Comparison of ENCODE assay signal across 1 cellular context in the genomic region with DNA sequence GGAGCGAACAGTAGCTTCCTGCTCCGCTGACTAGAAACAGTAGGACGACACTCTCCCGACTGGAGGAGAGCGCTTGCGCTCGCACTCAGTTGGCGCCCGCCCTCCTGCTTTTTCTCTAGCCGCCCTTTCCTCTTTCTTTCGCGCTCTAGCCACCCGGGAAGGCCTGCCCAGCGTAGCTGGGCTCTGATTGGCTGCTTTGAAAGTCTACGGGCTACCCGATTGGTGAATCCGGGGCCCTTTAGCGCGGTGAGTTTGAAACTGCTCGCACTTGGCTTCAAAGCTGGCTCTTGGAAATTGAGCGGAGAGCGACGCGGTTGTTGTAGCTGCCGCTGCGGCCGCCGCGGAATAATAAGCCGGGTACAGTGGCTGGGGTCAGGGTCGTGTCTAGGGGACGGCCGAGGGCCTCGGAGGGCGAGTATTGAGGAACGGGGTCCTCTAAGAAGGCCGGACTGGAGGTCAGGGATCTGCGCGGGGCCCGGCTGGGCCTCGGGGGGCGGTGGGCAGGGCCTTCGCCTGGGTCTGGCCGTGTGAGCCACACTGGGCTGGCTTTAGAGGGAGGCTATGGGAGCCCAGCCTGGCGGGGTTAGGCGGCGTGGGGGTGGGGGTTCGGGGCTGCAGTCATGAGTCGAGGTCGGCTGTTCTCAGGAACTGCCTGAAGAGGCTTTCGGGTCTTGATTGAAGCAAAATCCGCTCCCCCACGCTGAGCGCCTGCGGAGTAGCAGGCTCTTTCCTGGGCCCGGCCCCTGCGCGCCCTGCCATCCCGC.
TF ChIP-seq lines count a peak whose summit lies in the region.

Gene CDK1 (plus strand): TSS at position 265 of the 764 bp plus-strand sequence. CDS start 1,688 bp downstream, outside the sequence.

TF ChIP-seq in HepG2, 621 proteins besides CTCF, POLR2A, EP300 and RAD21 (continued from another document):
- TF ChIP-seq, protein P1, sequence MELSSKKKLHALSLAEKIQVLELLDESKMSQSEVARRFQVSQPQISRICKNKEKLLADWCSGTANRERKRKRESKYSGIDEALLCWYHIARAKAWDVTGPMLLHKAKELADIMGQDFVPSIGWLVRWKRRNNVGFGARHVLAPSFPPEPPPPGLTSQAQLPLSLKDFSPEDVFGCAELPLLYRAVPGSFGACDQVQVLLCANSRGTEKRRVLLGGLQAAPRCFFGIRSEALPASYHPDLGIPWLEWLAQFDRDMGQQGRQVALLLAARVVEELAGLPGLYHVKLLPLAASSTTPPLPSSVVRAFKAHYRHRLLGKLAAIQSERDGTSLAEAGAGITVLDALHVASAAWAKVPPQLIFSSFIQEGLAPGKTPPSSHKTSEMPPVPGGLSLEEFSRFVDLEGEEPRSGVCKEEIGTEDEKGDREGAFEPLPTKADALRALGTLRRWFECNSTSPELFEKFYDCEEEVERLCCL (CRISPR knock-in tag; IDR thresholded peaks at IDR 0.05; ENCODE audit: borderline replicate concordance) = 0 out of 2 replicates have a peak, but pooled peaks have one; percentile 24
- TF ChIP-seq FOXO4 (CRISPR knock-in tag; conservative IDR thresholded peaks at IDR 0.05) (no peak), ZMYM3 (CRISPR knock-in tag; IDR thresholded peaks at IDR 0.05) (no peak), ZNF136 (CRISPR knock-in tag; IDR thresholded peaks at IDR 0.05; ENCODE audit: low read depth) (no peak), NFIB (CRISPR knock-in tag; IDR thresholded peaks at IDR 0.05; ENCODE audit: borderline replicate concordance) (no peak), PAF1 (CRISPR knock-in tag; IDR thresholded peaks at IDR 0.05) (no peak), CHD2 (IDR thresholded peaks at IDR 0.05; ENCODE audit: low read depth, low read length) (no peak)
- TF ChIP-seq, protein P2, sequence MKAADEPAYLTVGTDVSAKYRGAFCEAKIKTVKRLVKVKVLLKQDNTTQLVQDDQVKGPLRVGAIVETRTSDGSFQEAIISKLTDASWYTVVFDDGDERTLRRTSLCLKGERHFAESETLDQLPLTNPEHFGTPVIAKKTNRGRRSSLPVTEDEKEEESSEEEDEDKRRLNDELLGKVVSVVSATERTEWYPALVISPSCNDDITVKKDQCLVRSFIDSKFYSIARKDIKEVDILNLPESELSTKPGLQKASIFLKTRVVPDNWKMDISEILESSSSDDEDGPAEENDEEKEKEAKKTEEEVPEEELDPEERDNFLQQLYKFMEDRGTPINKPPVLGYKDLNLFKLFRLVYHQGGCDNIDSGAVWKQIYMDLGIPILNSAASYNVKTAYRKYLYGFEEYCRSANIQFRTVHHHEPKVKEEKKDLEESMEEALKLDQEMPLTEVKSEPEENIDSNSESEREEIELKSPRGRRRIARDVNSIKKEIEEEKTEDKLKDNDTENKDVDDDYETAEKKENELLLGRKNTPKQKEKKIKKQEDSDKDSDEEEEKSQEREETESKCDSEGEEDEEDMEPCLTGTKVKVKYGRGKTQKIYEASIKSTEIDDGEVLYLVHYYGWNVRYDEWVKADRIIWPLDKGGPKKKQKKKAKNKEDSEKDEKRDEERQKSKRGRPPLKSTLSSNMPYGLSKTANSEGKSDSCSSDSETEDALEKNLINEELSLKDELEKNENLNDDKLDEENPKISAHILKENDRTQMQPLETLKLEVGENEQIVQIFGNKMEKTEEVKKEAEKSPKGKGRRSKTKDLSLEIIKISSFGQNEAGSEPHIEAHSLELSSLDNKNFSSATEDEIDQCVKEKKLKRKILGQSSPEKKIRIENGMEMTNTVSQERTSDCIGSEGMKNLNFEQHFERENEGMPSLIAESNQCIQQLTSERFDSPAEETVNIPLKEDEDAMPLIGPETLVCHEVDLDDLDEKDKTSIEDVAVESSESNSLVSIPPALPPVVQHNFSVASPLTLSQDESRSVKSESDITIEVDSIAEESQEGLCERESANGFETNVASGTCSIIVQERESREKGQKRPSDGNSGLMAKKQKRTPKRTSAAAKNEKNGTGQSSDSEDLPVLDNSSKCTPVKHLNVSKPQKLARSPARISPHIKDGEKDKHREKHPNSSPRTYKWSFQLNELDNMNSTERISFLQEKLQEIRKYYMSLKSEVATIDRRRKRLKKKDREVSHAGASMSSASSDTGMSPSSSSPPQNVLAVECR (CRISPR knock-in tag; IDR thresholded peaks at IDR 0.05; ENCODE audit: borderline replicate concordance) = peak; percentile 98
